ENCODE assay signal across 1 cellular context in genomic region chr14:50910495-50911420, GRCh38.
A peak's percentile ranks its signal among the peaks of the same experiment; 100 is the strongest.
TF ChIP-seq lines count a peak whose summit lies in the region.

No MANE protein-coding gene starts in this region.

TF ChIP-seq in GM23338, 12 proteins besides CTCF, POLR2A, EP300 and RAD21 (continued from another document):
- TF ChIP-seq ZNF462 (CRISPR knock-in tag; IDR thresholded peaks at IDR 0.05) (no peak), ETS1 (IDR thresholded peaks at IDR 0.05) (0 out of 2 replicates have a peak, but pooled peaks have one; percentile 13), EZH2phosphoT487 (IDR thresholded peaks at IDR 0.05; ENCODE audit: unreplicated experiment) (no peak), ZNF331 (CRISPR knock-in tag; IDR thresholded peaks at IDR 0.05; ENCODE audit: low read depth) (no peak), NANOG (IDR thresholded peaks at IDR 0.05; ENCODE audit: borderline replicate concordance) (peak; percentile 50; the same call in 1 of the 2 replicates), POLR2AphosphoS5 (IDR thresholded peaks at IDR 0.05; ENCODE audit: low read depth) (no peak)
